ENCODE assay signal across 2 cellular contexts in genomic region chr21:46284077-46284644, GRCh38.
TF ChIP-seq lines count a peak whose summit lies in the region.

No MANE protein-coding gene starts in this region.

TF ChIP-seq in PFSK-1, 5 proteins besides CTCF, POLR2A, EP300 and RAD21:
- no peak for TF ChIP-seq POLR2AphosphoS5 (IDR thresholded peaks at IDR 0.05; ENCODE audit: low read depth, low read length)
- peak; percentile 61; the same call in 1 of the 2 replicates for TF ChIP-seq SIN3A (IDR thresholded peaks at IDR 0.05; ENCODE audit: borderline replicate concordance, insufficient read depth, low read length)

TF ChIP-seq in endothelial cell of umbilical vein, 7 proteins besides CTCF, POLR2A, EP300 and RAD21:
- TF ChIP-seq FOS (IDR thresholded peaks at IDR 0.05; ENCODE audit: borderline replicate concordance, insufficient read depth, low read length) (no peak), POLR2AphosphoS5 (IDR thresholded peaks at IDR 0.05; ENCODE audit: insufficient read depth, low read depth, low read length) (no peak), MYC (IDR thresholded peaks at IDR 0.05; ENCODE audit: low read depth, low read length) (no peak), MAX (IDR thresholded peaks at IDR 0.05; ENCODE audit: insufficient read depth, insufficient read length) (no peak), GATA2 (IDR thresholded peaks at IDR 0.05; ENCODE audit: insufficient read depth, insufficient read length, low read depth, low read length) (no peak), JUN (IDR thresholded peaks at IDR 0.05; ENCODE audit: borderline replicate concordance, insufficient read depth, insufficient read length, low read depth) (no peak), EZH2 (IDR thresholded peaks at IDR 0.05; ENCODE audit: borderline replicate concordance, low read depth, low read length, severe bottlenecking) (no peak)
